Comparison of ENCODE assay signal across 8 cellular contexts in the genomic region with DNA sequence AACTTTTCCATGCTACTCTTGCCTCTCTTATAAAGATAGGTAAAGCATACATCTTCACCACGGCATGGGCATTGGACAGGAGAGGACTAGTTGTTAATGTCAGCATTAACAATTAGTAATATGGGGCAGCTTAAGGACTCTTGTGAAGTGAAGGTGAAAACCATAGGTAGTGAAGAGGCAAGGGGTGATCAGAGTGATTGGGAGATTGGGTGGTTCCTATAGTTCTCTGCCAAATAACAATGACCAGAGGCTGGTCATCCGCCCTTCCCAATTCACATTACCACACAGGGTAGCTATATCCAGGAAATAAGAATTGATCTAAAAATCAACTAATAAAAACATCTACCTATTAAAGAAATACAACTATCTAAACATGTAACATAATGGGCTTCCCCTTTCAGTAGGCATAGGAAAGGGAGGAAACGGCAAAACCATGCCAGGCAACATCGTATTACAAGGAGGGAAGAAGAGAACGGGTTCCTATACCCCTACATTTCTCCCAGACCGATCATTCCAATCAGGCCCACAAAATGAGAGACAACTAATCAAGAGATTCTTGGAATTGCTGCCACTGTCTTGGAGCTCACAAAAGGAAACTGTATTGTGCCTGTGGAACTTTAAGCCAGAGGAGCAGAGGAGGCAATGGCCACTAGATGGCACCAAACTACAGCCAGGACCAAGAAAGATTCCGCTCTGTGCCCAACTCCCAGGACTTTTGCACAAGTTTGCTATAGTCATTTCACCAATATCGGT.
DNase-seq lines count a peak whose midpoint lies in the region; ATAC-seq and TF ChIP-seq lines count a peak whose summit lies in the region.

No MANE protein-coding gene starts in this region.

- peak; percentile 86 for DNase-seq in DMS 273 (lab: John Stamatoyannopoulos, UW; ENCODE audit: unreplicated experiment)
- DNase-seq in HPDE6-E6E7 (ENCODE audit: extremely low spot score): peak; percentile 49
- DNase-seq in OCI-M2 (lab: John Stamatoyannopoulos, UW; ENCODE audit: unreplicated experiment): peak; percentile 58
- peak; percentile 64 for DNase-seq in activated T-cell treated with anti-CD3 and anti-CD28 coated beads, Interleukin-2, amount 50 U/mL, for 24 hours
- DNase-seq in fibroblast of gingiva (ENCODE audit: low read depth): peak; percentile 77
- DNase-seq in neural progenitor cell (ENCODE audit: low spot score): peak; percentile 92
- DNase-seq in stromal cell of bone marrow (ENCODE audit: low read depth): peak; percentile 62

- no peaks in the 10 kb centered on the region for H3K9me3 ChIP-seq in neural progenitor cell (ENCODE audit: low read depth)

- peak overlapping the region; percentile 22 for H3K4me2 ChIP-seq in neural progenitor cell

- peaks cover 15% of the 10 kb centered on the region for H3K4me1 Mint-ChIP-seq in activated T-cell treated with anti-CD3 and anti-CD28 coated beads, Interleukin-2, amount 50 U/mL, for 24 hours (ENCODE audit: low read depth)
- H3K4me1 Mint-ChIP-seq in neural progenitor cell: peaks cover 9% of the 10 kb centered on the region

- H4K20me1 ChIP-seq in neural progenitor cell (ENCODE audit: low read depth): no peaks in the 10 kb centered on the region

- peak; percentile 98 for TF ChIP-seq CTCF in neural progenitor cell (IDR thresholded peaks at IDR 0.05)

- H2AFZ ChIP-seq in neural progenitor cell (replicated peaks): peak overlapping the region; percentile 32

- no peak overlapping the region for H3K27ac ChIP-seq in neural progenitor cell

- peak; percentile 80 for ATAC-seq in GM21367 (IDR thresholded peaks at IDR 0.05; ENCODE audit: unreplicated experiment)

- no peaks in the 10 kb centered on the region for H3F3A ChIP-seq in neural progenitor cell (ENCODE audit: low read depth)

- H3K27ac Mint-ChIP-seq in activated T-cell treated with anti-CD3 and anti-CD28 coated beads, Interleukin-2, amount 50 U/mL, for 24 hours: no peak overlapping the region
- peak overlapping the region; percentile 15 for H3K27ac Mint-ChIP-seq in neural progenitor cell

- H3K9me3 Mint-ChIP-seq in activated T-cell treated with anti-CD3 and anti-CD28 coated beads, Interleukin-2, amount 50 U/mL, for 24 hours: no peaks in the 10 kb centered on the region
- no peaks in the 10 kb centered on the region for H3K9me3 Mint-ChIP-seq in neural progenitor cell

- H3K4me3 Mint-ChIP-seq in activated T-cell treated with anti-CD3 and anti-CD28 coated beads, Interleukin-2, amount 50 U/mL, for 24 hours: peak overlapping the region; percentile 28
- no peak overlapping the region for H3K4me3 Mint-ChIP-seq in neural progenitor cell

- no peaks in the 10 kb centered on the region for H3K27me3 Mint-ChIP-seq in activated T-cell treated with anti-CD3 and anti-CD28 coated beads, Interleukin-2, amount 50 U/mL, for 24 hours
- H3K27me3 Mint-ChIP-seq in neural progenitor cell (ENCODE audit: insufficient read depth, low read depth): no peaks in the 10 kb centered on the region

- peaks cover 7% of the 10 kb centered on the region for H3K4me1 ChIP-seq in neural progenitor cell

- no peaks in the 10 kb centered on the region for H3K27me3 ChIP-seq in neural progenitor cell

- no peak overlapping the region for H3K9ac ChIP-seq in neural progenitor cell

- no peak overlapping the region for H3K4me3 ChIP-seq in neural progenitor cell

- no peaks in the 10 kb centered on the region for H3K36me3 ChIP-seq in neural progenitor cell

- no peaks in the 10 kb centered on the region for H3K36me3 Mint-ChIP-seq in activated T-cell treated with anti-CD3 and anti-CD28 coated beads, Interleukin-2, amount 50 U/mL, for 24 hours (ENCODE audit: low read depth)
- H3K36me3 Mint-ChIP-seq in neural progenitor cell: no peaks in the 10 kb centered on the region

- no peaks in the 10 kb centered on the region for H3K79me2 ChIP-seq in neural progenitor cell (ENCODE audit: low read depth)
